In genomic region chr19:42554046-42554575, GRCh38 we compare ENCODE assay signal across 24 cellular contexts. TPM values are rescaled to one million over a fixed set of nuclear protein-coding genes. Genes with fewer than 3 reads are reported as not detected.
"Had no signal": no experiment of that assay in that cellular context is flagged by ENCODE, and none has a peak within 500 bp of the region (broad histone marks: within the 10 kb centered on the region; RNA-seq: fewer than 3 reads in every experiment).

No MANE protein-coding gene starts in this region.

- H3K4me3 Mint-ChIP-seq: activated CD8-positive, alpha-beta T cell treated with anti-CD3 and anti-CD28 coated beads for 36 hours; activated naive CD4-positive, alpha-beta T cell treated with anti-CD3 and anti-CD28 coated beads for 36 hours; activated naive CD8-positive, alpha-beta T cell; activated T-helper 17 cell treated with anti-CD3 and anti-CD28 coated beads, Interleukin-2, amount 50 U/mL, for 72 hours; brain had no signal

- H3K4me1 ChIP-seq: SJCRH30 had no signal

- H3K4me1 Mint-ChIP-seq: activated T-helper 17 cell treated with anti-CD3 and anti-CD28 coated beads, Interleukin-2, amount 50 U/mL, for 72 hours had no signal

- FAIRE-seq: astrocyte had no signal

- DNase-seq: activated CD4-positive, alpha-beta T cell treated with anti-CD3 and anti-CD28 coated beads for 4 hours; activated CD8-positive, alpha-beta T cell treated with anti-CD3 and anti-CD28 coated beads for 36 hours; activated gamma-delta T cell; activated naive CD4-positive, alpha-beta T cell treated with anti-CD3 and anti-CD28 coated beads for 36 hours; activated T-cell treated with anti-CD3 and anti-CD28 coated beads, Interleukin-2, amount 50 U/mL, for 48 hours; MG63; NCI-H1092 treated with DMSO at 0.1 percent for 48 hours; NCI-H1417 treated with DMSO at 0.1 percent for 48 hours; NCI-H1694; NCI-H2029; NCI-H345; NCI-H510A treated with DMSO at 0.1 percent for 48 hours; NCI-H69; Peyer's patch; Right ventricle myocardium superior; SW 1271 had no signal

- H3K36me3 Mint-ChIP-seq: brain had no signal

- H3K4me3 ChIP-seq: MG63, Peyer's patch, SJCRH30 had no signal

- H3K27ac ChIP-seq: Peyer's patch, RWPE1, SJCRH30 had no signal

- H3K27ac Mint-ChIP-seq: activated CD8-positive, alpha-beta T cell treated with anti-CD3 and anti-CD28 coated beads for 36 hours; activated naive CD4-positive, alpha-beta T cell treated with anti-CD3 and anti-CD28 coated beads for 36 hours; activated naive CD8-positive, alpha-beta T cell; activated T-helper 17 cell treated with anti-CD3 and anti-CD28 coated beads, Interleukin-2, amount 50 U/mL, for 72 hours; brain had no signal

- H3K27me3 ChIP-seq: MG63, Peyer's patch had no signal

- H3K9me3 ChIP-seq: Peyer's patch, SJCRH30 had no signal

- H3K36me3 ChIP-seq: MG63, Peyer's patch, SJCRH30 had no signal

- ATAC-seq: activated CD4-positive, CD25-positive, alpha-beta regulatory T cell treated with anti-CD3 and anti-CD28 coated beads, Interleukin-2, amount 50 U/mL, for 24 hours; activated CD8-positive, alpha-beta T cell treated with anti-CD3 and anti-CD28 coated beads for 36 hours; activated T-helper 17 cell treated with anti-CD3 and anti-CD28 coated beads, Interleukin-2, amount 50 U/mL, for 72 hours had no signal

- H3K27me3 Mint-ChIP-seq: brain had no signal

RNA-seq across cellular contexts. Expression of gene CEACAM1, which starts 25.8 kb away (rescaled TPM):
- total RNA-seq: SJCRH30 had no signal

RNA-seq across cellular contexts. Expression of gene CEACAM8, which starts 40.6 kb away (rescaled TPM):
- total RNA-seq: activated CD8-positive, alpha-beta T cell treated with anti-CD3 and anti-CD28 coated beads for 36 hours; activated naive CD4-positive, alpha-beta T cell treated with anti-CD3 and anti-CD28 coated beads for 36 hours; activated T-helper 17 cell treated with anti-CD3 and anti-CD28 coated beads, Interleukin-2, amount 50 U/mL, for 72 hours; astrocyte; Peyer's patch; Right ventricle myocardium superior; SJCRH30; T-helper 1 cell treated with Interleukin-12 subunit alpha and Interleukin-12 subunit beta and Interleukin-4 antibody, amounts not matched to agents 30 ng/mL and 1 ng/mL, for 36 hours had no signal
